ENCODE assay signal across 11 cellular contexts in genomic region chr6:125074120-125074519, GRCh38.
"Had no signal": no experiment of that assay in that cellular context is flagged by ENCODE, and none has a peak within 500 bp of the region (broad histone marks: within the 10 kb centered on the region; RNA-seq: fewer than 3 reads in every experiment).

No MANE protein-coding gene starts in this region.

- H3K4me2 ChIP-seq: GM23338 had no signal

- H3K9me3 Mint-ChIP-seq: GM23338, H9, HFFc6 had no signal

- H3K36me3 ChIP-seq: HAP-1 had no signal

- H3K4me3 ChIP-seq: GM23248, GM23338, HAP-1 had no signal

- H3K27ac Mint-ChIP-seq: GM23338, HFFc6 had no signal

- H3K4me3 Mint-ChIP-seq: GM23338, H9, HFFc6 had no signal

- DNase-seq: GM23248, GOT3, H7, H9, HCEC 1CT, HFFc6 had no signal

- H2AFZ ChIP-seq: GM23248, GM23338 had no signal

- H3K4me1 ChIP-seq: HAP-1 had no signal

- FAIRE-seq: H1, H54 had no signal

- H3K9me3 ChIP-seq: HAP-1 had no signal

- H3K9ac ChIP-seq: GM23248 had no signal

- H3K27ac ChIP-seq: GM23248 had no signal

- ATAC-seq: GM23338, HCT116 had no signal
